In genomic region chr5:42250-42649, GRCh38 we compare ENCODE assay signal across 11 cellular contexts. TPM values are rescaled to one million over a fixed set of nuclear protein-coding genes. Genes with fewer than 3 reads are reported as not detected.
DNase-seq lines count a peak whose midpoint lies in the region; ATAC-seq and TF ChIP-seq lines count a peak whose summit lies in the region.
"Had no signal": no experiment of that assay in that cellular context is flagged by ENCODE, and none has a peak within 500 bp of the region (broad histone marks: within the 10 kb centered on the region; RNA-seq: fewer than 3 reads in every experiment).

No MANE protein-coding gene starts in this region.

- H3K9me3 Mint-ChIP-seq in progenitor cell of endocrine pancreas (ENCODE audit: low read depth), result no peaks in the 10 kb centered on the region
- no peaks in the 10 kb centered on the region for H3K9me3 Mint-ChIP-seq in activated T-cell treated with anti-CD3 and anti-CD28 coated beads, Interleukin-2, amount 50 U/mL, for 4 hours
- H3K9me3 Mint-ChIP-seq in naive thymus-derived CD4-positive, alpha-beta T cell, result peaks cover 0 to 2% (median 0%) of the 10 kb centered on the region in 11 donors
- H3K9me3 Mint-ChIP-seq: stimulated activated naive CD8-positive, alpha-beta T cell treated with anti-CD3 and anti-CD28 coated beads, Interleukin-15, Interleukin-2, amounts not matched to agents 100 ng/mL and 50 ng/mL, for 24 hours had no signal

- no peaks in the 10 kb centered on the region for H3K9me3 ChIP-seq in GM23248 (ENCODE audit: low read depth)
- no peaks in the 10 kb centered on the region for H3K9me3 ChIP-seq in RWPE2 (ENCODE audit: severe bottlenecking)
- H3K9me3 ChIP-seq in naive thymus-derived CD4-positive, alpha-beta T cell (ENCODE audit: control insufficient read depth in 2 of 3, low read length in 3 of 3), result no peaks in the 10 kb centered on the region

- in situ Hi-C loops in GM23248 (cut with MboI), result no loop called here

- no peaks in the 10 kb centered on the region for H4K20me1 ChIP-seq in GM23248 (ENCODE audit: insufficient read depth)

- peak; percentile 41 for DNase-seq in GM23248
- no peak for DNase-seq in RWPE2 (ENCODE audit: low spot score)
- DNase-seq in fibroblast of pulmonary artery (ENCODE audit: low read depth), result peak; percentile 10
- DNase-seq in progenitor cell of endocrine pancreas (ENCODE audit: low spot score, unreplicated experiment), result no peak
- DNase-seq in DMS53 treated with DMSO at 0.1 percent for 48 hours (lab: John Stamatoyannopoulos, UW; ENCODE audit: unreplicated experiment), result no peak
- no peak for DNase-seq in activated T-cell treated with anti-CD3 and anti-CD28 coated beads, Interleukin-2, amount 50 U/mL, for 4 hours
- no peak for DNase-seq in naive thymus-derived CD4-positive, alpha-beta T cell
- DNase-seq: activated CD4-positive, alpha-beta T cell treated with anti-CD3 and anti-CD28 coated beads, Interleukin-2, amount 50 U/mL, for 1 hour; NCI-H774 had no signal

- 12 to 20% methylated on average over 6 of the region's 6 CpGs for WGBS in GM23248 (ENCODE audit: low coverage in 1 of 2, low lambda C conversion rate in 2 of 2, missing lambda C conversion rate in 2 of 2), 2 experiments

- no peak overlapping the region for H3K9ac ChIP-seq in GM23248

- no peak overlapping the region for H3K4me2 ChIP-seq in GM23248 (ENCODE audit: unreplicated experiment)

- H3K27ac ChIP-seq in GM23248 (no peak overlapping the region), RWPE2 (ENCODE audit: poor library complexity, severe bottlenecking) (no peak overlapping the region)
- no peak overlapping the region for H3K27ac ChIP-seq in naive thymus-derived CD4-positive, alpha-beta T cell (ENCODE audit: low read depth, low read length)

- no peak overlapping the region for H3K27ac Mint-ChIP-seq in progenitor cell of endocrine pancreas
- no peak overlapping the region for H3K27ac Mint-ChIP-seq in naive thymus-derived CD4-positive, alpha-beta T cell
- H3K27ac Mint-ChIP-seq: stimulated activated naive CD8-positive, alpha-beta T cell treated with anti-CD3 and anti-CD28 coated beads, Interleukin-15, Interleukin-2, amounts not matched to agents 100 ng/mL and 50 ng/mL, for 24 hours had no signal

- CTCF ChIA-PET in naive thymus-derived CD4-positive, alpha-beta T cell (lab: Charles Lee), result no interaction called here

- ATAC-seq in RWPE2 (ENCODE audit: low read depth) (peak; percentile 76), HG02642 (IDR thresholded peaks at IDR 0.05; ENCODE audit: poor library complexity, unreplicated experiment) (no peak)
- no peak for ATAC-seq in activated T-cell treated with anti-CD3 and anti-CD28 coated beads, Interleukin-2, amount 50 U/mL, for 4 hours
- ATAC-seq in naive thymus-derived CD4-positive, alpha-beta T cell, result no peak

- intact Hi-C loops in naive thymus-derived CD4-positive, alpha-beta T cell (cut with micrococcal nuclease), result no loop called here

- H3K27me3 ChIP-seq in GM23248 (replicated peaks; ENCODE audit: insufficient read depth) (peaks cover 52% of the 10 kb centered on the region), RWPE2 (ENCODE audit: insufficient read depth, poor library complexity, severe bottlenecking) (peaks cover 41% of the 10 kb centered on the region)
- H3K27me3 ChIP-seq in naive thymus-derived CD4-positive, alpha-beta T cell (ENCODE audit: control insufficient read depth in 2 of 2, insufficient read depth in 2 of 2, low read length in 2 of 2), result no peaks in the 10 kb centered on the region

- H3K4me3 Mint-ChIP-seq in progenitor cell of endocrine pancreas (ENCODE audit: low read depth), result no peak overlapping the region
- H3K4me3 Mint-ChIP-seq in activated T-cell treated with anti-CD3 and anti-CD28 coated beads, Interleukin-2, amount 50 U/mL, for 4 hours, result no peak overlapping the region
- no peak overlapping the region for H3K4me3 Mint-ChIP-seq in naive thymus-derived CD4-positive, alpha-beta T cell
- H3K4me3 Mint-ChIP-seq: stimulated activated naive CD8-positive, alpha-beta T cell treated with anti-CD3 and anti-CD28 coated beads, Interleukin-15, Interleukin-2, amounts not matched to agents 100 ng/mL and 50 ng/mL, for 24 hours had no signal

- H3K27me3 Mint-ChIP-seq in progenitor cell of endocrine pancreas, result peaks cover 73% of the 10 kb centered on the region
- H3K27me3 Mint-ChIP-seq in activated T-cell treated with anti-CD3 and anti-CD28 coated beads, Interleukin-2, amount 50 U/mL, for 4 hours (ENCODE audit: low read depth), result peaks cover 38% of the 10 kb centered on the region
- peaks cover 10 to 50% (median 47%) of the 10 kb centered on the region in 5 donors for H3K27me3 Mint-ChIP-seq in naive thymus-derived CD4-positive, alpha-beta T cell

- no peak overlapping the region for H3K4me3 ChIP-seq in GM23248
- no peak overlapping the region for H3K4me3 ChIP-seq in RWPE2 (ENCODE audit: severe bottlenecking)
- no peak overlapping the region for H3K4me3 ChIP-seq in fibroblast of pulmonary artery (replicated peaks; ENCODE audit: low read depth, low read length)
- H3K4me3 ChIP-seq in naive thymus-derived CD4-positive, alpha-beta T cell (ENCODE audit: low read length), result no peak overlapping the region

- no peaks in the 10 kb centered on the region for H3K36me3 Mint-ChIP-seq in progenitor cell of endocrine pancreas (ENCODE audit: insufficient read depth)
- H3K36me3 Mint-ChIP-seq in activated T-cell treated with anti-CD3 and anti-CD28 coated beads, Interleukin-2, amount 50 U/mL, for 4 hours (ENCODE audit: insufficient read depth), result no peaks in the 10 kb centered on the region
- no peaks in the 10 kb centered on the region for H3K36me3 Mint-ChIP-seq in naive thymus-derived CD4-positive, alpha-beta T cell

- no peak overlapping the region for H2AFZ ChIP-seq in GM23248

- H3K79me2 ChIP-seq in GM23248 (ENCODE audit: insufficient read depth), result no peaks in the 10 kb centered on the region

- POLR2A ChIA-PET in naive thymus-derived CD4-positive, alpha-beta T cell (lab: Charles Lee), result no interaction called here

- H3K9me2 ChIP-seq in GM23248 (ENCODE audit: insufficient read depth), result no peaks in the 10 kb centered on the region

- H3K36me3 ChIP-seq in GM23248 (ENCODE audit: low read depth) (no peaks in the 10 kb centered on the region), RWPE2 (ENCODE audit: low read depth) (no peaks in the 10 kb centered on the region)
- no peaks in the 10 kb centered on the region for H3K36me3 ChIP-seq in naive thymus-derived CD4-positive, alpha-beta T cell (ENCODE audit: control insufficient read depth in 2 of 3, insufficient read depth in 3 of 3, low read length in 3 of 3)

- H3F3A ChIP-seq in GM23248 (ENCODE audit: insufficient read depth), result no peaks in the 10 kb centered on the region

- H3K4me1 Mint-ChIP-seq in progenitor cell of endocrine pancreas (ENCODE audit: low read depth), result no peaks in the 10 kb centered on the region
- H3K4me1 Mint-ChIP-seq in activated T-cell treated with anti-CD3 and anti-CD28 coated beads, Interleukin-2, amount 50 U/mL, for 4 hours (ENCODE audit: low read depth), result no peaks in the 10 kb centered on the region
- no peaks in the 10 kb centered on the region for H3K4me1 Mint-ChIP-seq in naive thymus-derived CD4-positive, alpha-beta T cell

- no peaks in the 10 kb centered on the region for H3K4me1 ChIP-seq in GM23248 (ENCODE audit: insufficient read depth)
- no peaks in the 10 kb centered on the region for H3K4me1 ChIP-seq in RWPE2 (ENCODE audit: insufficient read depth, poor library complexity, severe bottlenecking)
- no peaks in the 10 kb centered on the region for H3K4me1 ChIP-seq in naive thymus-derived CD4-positive, alpha-beta T cell (ENCODE audit: control insufficient read depth in 2 of 2, insufficient read depth in 2 of 2, low read length in 2 of 2)

- peak; percentile 76 for TF ChIP-seq CTCF in RWPE2 (IDR thresholded peaks at IDR 0.05; ENCODE audit: poor library complexity, severe bottlenecking)
- TF ChIP-seq CTCF in fibroblast of pulmonary artery (IDR thresholded peaks at IDR 0.05; ENCODE audit: low read length, missing control alignments), result peak; percentile 27
- peak; percentile 64 for TF ChIP-seq CTCF in progenitor cell of endocrine pancreas (IDR thresholded peaks at IDR 0.05; ENCODE audit: unreplicated experiment)

RNA-seq across cellular contexts. Expression of gene PLEKHG4B, which starts 49.7 kb away (rescaled TPM):
- total RNA-seq in GM23248 (2014; rRNA removed; shearing (Covaris generic)), result not detected in 2 replicates
- polyA plus RNA-seq in GM23248 (2016; fragmentation: Nextera tagmentation; extraction: Ambion mirVana), result not detected in 2 replicates
- 56.8 and 59.5 TPM in 2 replicates for total RNA-seq in progenitor cell of endocrine pancreas
- under 1 TPM; 0.03 to 0.37 (median 0.05) TPM for total RNA-seq in activated T-cell treated with anti-CD3 and anti-CD28 coated beads, Interleukin-2, amount 50 U/mL, for 4 hours
- total RNA-seq in naive thymus-derived CD4-positive, alpha-beta T cell, result 1 to 10 TPM in 1 of 5 experiments, under 1 TPM in 1, not detected in 3; 0.39 to 2.0 TPM
- polyA plus RNA-seq in naive thymus-derived CD4-positive, alpha-beta T cell, result not detected

Comparison
In these comparisons a context has a peak if more than half of its experiments do, and no peak if none do; other contexts are left out.
1. DNase-seq: peak in GM23248 (single experiment) and fibroblast of pulmonary artery (single experiment); none in RWPE2 (single experiment), progenitor cell of endocrine pancreas (single experiment), DMS53 treated with DMSO at 0.1 percent for 48 hours (single experiment), activated T-cell treated with anti-CD3 and anti-CD28 coated beads, Interleukin-2, amount 50 U/mL, for 4 hours (single experiment) and naive thymus-derived CD4-positive, alpha-beta T cell (0 of 9).
2. RNA of gene PLEKHG4B, which starts 49.7 kb away (total RNA-seq): 56.8 to 59.5 TPM in progenitor cell of endocrine pancreas; 0.03 to 0.37 TPM in activated T-cell treated with anti-CD3 and anti-CD28 coated beads, Interleukin-2, amount 50 U/mL, for 4 hours, not detected in GM23248 and 0.39 to 2.0 TPM in naive thymus-derived CD4-positive, alpha-beta T cell; every median in the first group is over 10 times any median in the second.
3. Peak in every context shown above with its lines, with median percentiles within 50 percentile points of each other: CTCF ChIP-seq.